17 cellular contexts compared by ENCODE assay signal in the genomic region with DNA sequence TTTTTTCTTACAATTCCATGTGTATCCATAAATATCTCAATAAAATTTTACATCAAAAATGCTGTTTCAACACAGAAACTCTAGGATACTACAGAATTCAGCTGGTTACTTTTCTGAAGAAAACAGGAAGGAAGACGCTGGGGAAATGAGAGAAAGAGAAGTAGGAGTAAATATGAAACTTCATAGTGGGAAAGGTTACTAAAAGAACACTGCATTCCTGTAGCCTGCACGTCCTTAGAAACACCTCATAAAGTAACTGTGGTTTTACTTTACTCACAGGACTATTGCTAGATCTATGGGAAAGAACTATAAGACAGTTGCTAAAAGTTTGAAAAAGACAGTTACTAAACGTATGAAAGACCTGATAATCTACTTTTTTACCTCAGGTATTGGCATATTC. TPM values are rescaled to one million over a fixed set of nuclear protein-coding genes. Genes with fewer than 3 reads are reported as not detected.
DNase-seq lines count a peak whose midpoint lies in the region; ATAC-seq and TF ChIP-seq lines count a peak whose summit lies in the region.
"Had no signal": no experiment of that assay in that cellular context is flagged by ENCODE, and none has a peak within 500 bp of the region (broad histone marks: within the 10 kb centered on the region; RNA-seq: fewer than 3 reads in every experiment).

No MANE protein-coding gene starts in this region.

- TF ChIP-seq CTCF in CD14-positive monocyte (IDR thresholded peaks at IDR 0.05) (no peak), mammary epithelial cell (conservative IDR thresholded peaks at IDR 0.05 in 1 of 2, IDR thresholded peaks at IDR 0.05 in 1 of 2; ENCODE audit: extremely low read depth in 1 of 2, insufficient read depth in 1 of 2, low read depth in 1 of 2, low read length in 2 of 2) (no peak)

- ATAC-seq in GM18870 (IDR thresholded peaks at IDR 0.05; ENCODE audit: unreplicated experiment) (peak; percentile 71), HG02870 (IDR thresholded peaks at IDR 0.05; ENCODE audit: unreplicated experiment) (peak; percentile 64), HG03342 (IDR thresholded peaks at IDR 0.05; ENCODE audit: unreplicated experiment) (no peak)
- ATAC-seq: left lung, T-cell, upper lobe of right lung had no signal

- no peaks in the 10 kb centered on the region for H3K27me3 ChIP-seq in mammary epithelial cell (ENCODE audit: insufficient read depth, low read length)
- H3K27me3 ChIP-seq: left lung, upper lobe of right lung had no signal

- no TSS peak for BruUV-seq in mammary epithelial cell (replicated peaks; lab: Mats Ljungman, UMichigan)

- peaks cover 39% of the 10 kb centered on the region for H3K4me1 Mint-ChIP-seq in CD14-positive monocyte

- no peaks in the 10 kb centered on the region for H3K9me3 ChIP-seq in mammary epithelial cell (replicated peaks; ENCODE audit: insufficient read depth, low read length)
- H3K9me3 ChIP-seq: left lung, upper lobe of right lung had no signal

- H3K27ac Mint-ChIP-seq in CD14-positive monocyte, result peak overlapping the region in 4 of 7 donors; percentile 6 to 46 (median 34)
- H3K27ac Mint-ChIP-seq: activated CD4-positive, alpha-beta T cell treated with anti-CD3 and anti-CD28 coated beads, Interleukin-2, amount 10 ng/mL, durations not matched to agents 7 days and 5 days; T-cell had no signal

- H2AFZ ChIP-seq in mammary epithelial cell (ENCODE audit: low read depth, low read length), result no peak overlapping the region

- H3K36me3 Mint-ChIP-seq in CD14-positive monocyte, result no peaks in the 10 kb centered on the region

- H3K4me2 ChIP-seq in mammary epithelial cell (ENCODE audit: insufficient read depth, low read depth, low read length), result no peak overlapping the region

- no peak overlapping the region for H3K4me3 ChIP-seq in mammary epithelial cell (replicated peaks in 1 of 3; ENCODE audit: insufficient read depth in 1 of 3, low read depth in 2 of 3, low read length in 3 of 3)
- H3K4me3 ChIP-seq: left lung, upper lobe of right lung had no signal

- H3K27ac ChIP-seq in mammary epithelial cell (ENCODE audit: insufficient read depth, low read depth, low read length), result no peak overlapping the region
- H3K27ac ChIP-seq: left lung, upper lobe of right lung had no signal

- no peaks in the 10 kb centered on the region for H3K36me3 ChIP-seq in mammary epithelial cell (ENCODE audit: insufficient read depth, low read length)
- H3K36me3 ChIP-seq: left lung, upper lobe of right lung had no signal

- 61% methylated on average over 3 of the region's 3 CpGs for WGBS in mammary epithelial cell (ENCODE audit: low coverage, missing lambda C conversion rate)

- dilution Hi-C loops in mammary epithelial cell (cut with HindIII; ENCODE audit: low sequenced_read_pairs), result no loop called here

- no peaks in the 10 kb centered on the region for H3K9me3 Mint-ChIP-seq in CD14-positive monocyte
- H3K9me3 Mint-ChIP-seq: activated CD4-positive, alpha-beta T cell treated with anti-CD3 and anti-CD28 coated beads, Interleukin-2, amount 10 ng/mL, durations not matched to agents 7 days and 5 days; T-cell had no signal

- intact Hi-C loops in CD14-positive monocyte (cut with micrococcal nuclease), result no loop called here
- intact Hi-C loops in mammary epithelial cell (cut with micrococcal nuclease), result no loop called here

- H4K20me1 ChIP-seq in mammary epithelial cell (ENCODE audit: insufficient read depth, low read length), result no peaks in the 10 kb centered on the region

- CTCF ChIA-PET in mammary epithelial cell (lab: Charles Lee; ENCODE audit: low non-redundant PET), result no interaction called here

- no peaks in the 10 kb centered on the region for H3K4me1 ChIP-seq in mammary epithelial cell (ENCODE audit: insufficient read depth, low read length)
- H3K4me1 ChIP-seq: left lung, upper lobe of right lung had no signal

- DNase-seq in CD14-positive monocyte (ENCODE audit: low spot score) (no peak), SKM-1 (lab: John Stamatoyannopoulos, UW; ENCODE audit: unreplicated experiment) (peak; percentile 1), mammary epithelial cell (no peak), GM03348 (ENCODE audit: low spot score) (no peak)
- DNase-seq in central memory CD4-positive, alpha-beta T cell, result no peak
- DNase-seq: activated CD4-positive, alpha-beta T cell treated with anti-CD3 and anti-CD28 coated beads, Interleukin-2, amount 10 ng/mL, durations not matched to agents 7 days and 5 days; activated gamma-delta T cell; HCEC 1CT; left lung; NCI-H1436 treated with DMSO at 0.1 percent for 48 hours; NCI-H446 treated with DMSO at 0.1 percent for 48 hours; T-cell; upper lobe of right lung had no signal

- H3K9ac ChIP-seq in mammary epithelial cell (ENCODE audit: insufficient read depth, low read length), result no peak overlapping the region

- H3K79me2 ChIP-seq in mammary epithelial cell (ENCODE audit: insufficient read depth, low read length), result peaks cover 15% of the 10 kb centered on the region

- in situ Hi-C loops in mammary epithelial cell (cut with MboI; ENCODE audit: low sequenced_read_pairs in 2 of 2), result no loop called here

- no peaks in the 10 kb centered on the region for H3K27me3 Mint-ChIP-seq in CD14-positive monocyte (ENCODE audit: low read depth in 3 of 3)
- H3K27me3 Mint-ChIP-seq: activated CD4-positive, alpha-beta T cell treated with anti-CD3 and anti-CD28 coated beads, Interleukin-2, amount 10 ng/mL, durations not matched to agents 7 days and 5 days had no signal

- H3K4me3 Mint-ChIP-seq in CD14-positive monocyte, result peak overlapping the region in 1 of 2 donors; percentile 21
- H3K4me3 Mint-ChIP-seq: activated CD4-positive, alpha-beta T cell treated with anti-CD3 and anti-CD28 coated beads, Interleukin-2, amount 10 ng/mL, durations not matched to agents 7 days and 5 days; T-cell had no signal

RNA-seq across cellular contexts. Expression of a gene that starts 23.1 kb away (rescaled TPM):
- polyA plus RNA-seq in CD14-positive monocyte, result 1 to 10 TPM; 1.6 to 2.5 TPM
- total RNA-seq in mammary epithelial cell, result 10 to 100 TPM; 10.8 to 25.0 TPM
- 6.7 TPM for polyA plus RNA-seq in mammary epithelial cell
- polyA minus RNA-seq in mammary epithelial cell, result 10.8 TPM

RNA-seq across cellular contexts. Expression of a gene that starts 55.6 kb away (rescaled TPM):
- not detected for polyA plus RNA-seq in CD14-positive monocyte
- not detected for total RNA-seq in mammary epithelial cell
- polyA plus RNA-seq in mammary epithelial cell, result not detected
- not detected for polyA minus RNA-seq in mammary epithelial cell
- total RNA-seq: activated CD4-positive, alpha-beta T cell treated with anti-CD3 and anti-CD28 coated beads, Interleukin-2, amount 10 ng/mL, durations not matched to agents 7 days and 5 days; left lung; myocyte; T-cell; upper lobe of right lung had no signal
